Comparison of ENCODE assay signal across 8 cellular contexts in genomic region chr16:11253995-11254912, GRCh38. TPM values are rescaled to one million over a fixed set of nuclear protein-coding genes. Genes with fewer than 3 reads are reported as not detected.
A peak's percentile ranks its signal among the peaks of the same experiment; 100 is the strongest.
DNase-seq lines count a peak whose midpoint lies in the region; ATAC-seq and TF ChIP-seq lines count a peak whose summit lies in the region.

No MANE protein-coding gene starts in this region.

- peaks cover 72% of the 10 kb centered on the region for H3K79me2 ChIP-seq in DND-41 (ENCODE audit: insufficient read depth, low read length)

- peaks cover 13% of the 10 kb centered on the region for H3K27me3 Mint-ChIP-seq in endothelial cell (ENCODE audit: unreplicated experiment)

- H3K36me3 Mint-ChIP-seq in endothelial cell (ENCODE audit: low read depth, unreplicated experiment), result no peaks in the 10 kb centered on the region

- peak overlapping the region; percentile 93 for H3K4me2 ChIP-seq in DND-41 (ENCODE audit: insufficient read depth, low read length)

- no peak for ATAC-seq in DND-41 (ENCODE audit: insufficient read depth, low read depth)
- ATAC-seq in GM21367 (IDR thresholded peaks at IDR 0.05; ENCODE audit: unreplicated experiment), result no peak
- no peak for ATAC-seq in HG03159 (IDR thresholded peaks at IDR 0.05; ENCODE audit: unreplicated experiment)

- H3K4me3 ChIP-seq in DND-41 (ENCODE audit: low read depth in 1 of 2, low read length in 2 of 2) (peak overlapping the region; percentile 65 to 95), neutrophil (ENCODE audit: low read depth in 1 of 2, low read length in 1 of 2) (peak overlapping the region; percentile 83 to 95)

- H3K27me3 ChIP-seq in DND-41 (ENCODE audit: insufficient read depth, low read length, poor library complexity), result no peaks in the 10 kb centered on the region
- peaks cover 50% of the 10 kb centered on the region for H3K27me3 ChIP-seq in neutrophil

- no peak overlapping the region for H2AFZ ChIP-seq in DND-41 (ENCODE audit: low read depth, low read length)

- no peaks in the 10 kb centered on the region for H3K9me3 ChIP-seq in DND-41 (ENCODE audit: insufficient read depth, low read length, severe bottlenecking)
- H3K9me3 ChIP-seq in neutrophil, result no peaks in the 10 kb centered on the region

- H3K9me3 Mint-ChIP-seq in endothelial cell (ENCODE audit: unreplicated experiment), result no peaks in the 10 kb centered on the region

- H3K36me3 ChIP-seq in DND-41 (ENCODE audit: insufficient read depth, low read length) (peaks cover 64% of the 10 kb centered on the region), neutrophil (no peaks in the 10 kb centered on the region)

- H4K20me1 ChIP-seq in DND-41 (ENCODE audit: insufficient read depth, low read length), result peaks cover 52% of the 10 kb centered on the region

- peak overlapping the region; percentile 91 for H3K27ac ChIP-seq in DND-41 (ENCODE audit: low read length)
- H3K27ac ChIP-seq in neutrophil, result no peak overlapping the region

- DNase-seq in DND-41 (peak; percentile 52), endothelial cell (ENCODE audit: low spot score) (no peak), NCI-H1092 (lab: John Stamatoyannopoulos, UW) (no peak), HCEC 1CT (no peak)

- H3K4me1 Mint-ChIP-seq in endothelial cell (ENCODE audit: unreplicated experiment), result peaks cover 4% of the 10 kb centered on the region

- no peak overlapping the region for H3K27ac Mint-ChIP-seq in endothelial cell (ENCODE audit: unreplicated experiment)

- peak; percentile 60 for TF ChIP-seq POLR2A in Raji (IDR thresholded peaks at IDR 0.05; ENCODE audit: insufficient read depth, low read depth, low read length)

- H3K9ac ChIP-seq in DND-41 (ENCODE audit: low read depth, low read length), result peak overlapping the region; percentile 92

- peak overlapping the region; percentile 65 for H3K4me3 Mint-ChIP-seq in endothelial cell (ENCODE audit: unreplicated experiment)

- no peak for TF ChIP-seq CTCF in DND-41 (IDR thresholded peaks at IDR 0.05; ENCODE audit: borderline replicate concordance, extremely low read depth, low read length, poor library complexity, severe bottlenecking)
- TF ChIP-seq CTCF in endothelial cell (IDR thresholded peaks at IDR 0.05; ENCODE audit: unreplicated experiment), result no peak
- no peak for TF ChIP-seq CTCF in neutrophil (IDR thresholded peaks at IDR 0.05)

- H3K4me1 ChIP-seq in DND-41 (ENCODE audit: insufficient read depth, low read length), result peaks cover 57% of the 10 kb centered on the region
- H3K4me1 ChIP-seq in neutrophil (ENCODE audit: control insufficient read depth in 1 of 2, insufficient read depth in 1 of 2, low read depth in 1 of 2, low read length in 1 of 2), result peaks cover 20 to 30% of the 10 kb centered on the region in 2 experiments

RNA-seq across cellular contexts. Expression of gene SOCS1, which starts 1.8 kb away (rescaled TPM):
- total RNA-seq in endothelial cell (ENCODE audit: unreplicated experiment), result 7.4 TPM

RNA-seq across cellular contexts. Expression of gene TNP2, which starts 14.9 kb away (rescaled TPM):
- not detected for total RNA-seq in endothelial cell (ENCODE audit: unreplicated experiment)

RNA-seq across cellular contexts. Expression of gene PRM3, which starts 19.2 kb away (rescaled TPM):
- not detected for total RNA-seq in endothelial cell (ENCODE audit: unreplicated experiment)

RNA-seq across cellular contexts. Expression of gene PRM2, which starts 22.0 kb away (rescaled TPM):
- not detected for total RNA-seq in endothelial cell (ENCODE audit: unreplicated experiment)

RNA-seq across cellular contexts. Expression of gene PRM1, which starts 26.9 kb away (rescaled TPM):
- not detected for total RNA-seq in endothelial cell (ENCODE audit: unreplicated experiment)
